8 cellular contexts compared by ENCODE assay signal in genomic region chr17:73192894-73193701, GRCh38. TPM values are rescaled to one million over a fixed set of nuclear protein-coding genes. Genes with fewer than 3 reads are reported as not detected.
DNase-seq lines count a peak whose midpoint lies in the region; ATAC-seq lines count a peak whose summit lies in the region.

TSS of gene COG1 (plus strand) at chr17:73193055. CDS start at chr17:73193070, 15 bp downstream.

- DNase-seq in AG08395 (ENCODE audit: low spot score) = peak; percentile 96
- DNase-seq in NCI-H460 (ENCODE audit: extremely low read depth, low read depth) = peak; percentile 86
- peak; percentile 50 to 81 for DNase-seq in activated CD4-positive, alpha-beta T cell treated with anti-CD3 and anti-CD28 coated beads for 24 hours (ENCODE audit: low read depth in 2 of 2)
- peak; percentile 96 for DNase-seq in cerebellum (ENCODE audit: low spot score)
- DNase-seq in kidney tubule cell (ENCODE audit: low spot score) = peak; percentile 85
- DNase-seq in stimulated activated CD4-positive, alpha-beta T cell treated with anti-CD3 and anti-CD28 coated beads, Interleukin-15, amount 100 ng/mL, for 48 hours (ENCODE audit: low read depth in 2 of 2) = peak; percentile 48 to 74

- ATAC-seq in GM18909 (IDR thresholded peaks at IDR 0.05; ENCODE audit: poor library complexity, unreplicated experiment) (peak; percentile 73), HG03175 (IDR thresholded peaks at IDR 0.05; ENCODE audit: unreplicated experiment) (peak; percentile 77)

RNA-seq across cellular contexts. Expression of gene COG1, which starts in this region (rescaled TPM):
- total RNA-seq in NCI-H460 (2014; rRNA removed; shearing (Covaris generic)) = 18.0 and 23.8 TPM in 2 replicates
- polyA plus RNA-seq in NCI-H460 (2014; cell fraction: nucleus; rRNA removed) = 38.1 and 45.3 TPM in 2 replicates
- 24.0 TPM for total RNA-seq in cerebellum

Comparison
In these comparisons a context has a peak if more than half of its experiments do, and no peak if none do; other contexts are left out.
1. Peak in every context shown above with its lines: DNase-seq and ATAC-seq.